ENCODE assay signal across 9 cellular contexts in genomic region chr18:79405781-79406575, GRCh38. TPM values are rescaled to one million over a fixed set of nuclear protein-coding genes. Genes with fewer than 3 reads are reported as not detected.
A peak's percentile ranks its signal among the peaks of the same experiment; 100 is the strongest.
DNase-seq lines count a peak whose midpoint lies in the region; ATAC-seq and TF ChIP-seq lines count a peak whose summit lies in the region.
"Had no signal": no experiment of that assay in that cellular context is flagged by ENCODE, and none has a peak within 500 bp of the region (broad histone marks: within the 10 kb centered on the region; RNA-seq: fewer than 3 reads in every experiment).

No MANE protein-coding gene starts in this region.

- intact Hi-C loops in activated CD4-positive, alpha-beta memory T cell treated with anti-CD3 and anti-CD28 coated beads for 36 hours (cut with micrococcal nuclease): loop anchor here (1.0 to 10.0 kb wide), 5 partner anchors 11 to 559 kb away; partner anchors contain the start of genes ATP9B, CTDP1, HSBP1L1 and NFATC1
- intact Hi-C loops in esophagus muscularis mucosa (cut with DNase I): no loop called here

- ATAC-seq in GM19372 (IDR thresholded peaks at IDR 0.05; ENCODE audit: low read depth, unreplicated experiment): peak; percentile 63
- peak; percentile 58 for ATAC-seq in HG03439 (IDR thresholded peaks at IDR 0.05; ENCODE audit: unreplicated experiment)

- no peaks in the 10 kb centered on the region for H3K27me3 ChIP-seq in esophagus muscularis mucosa
- H3K27me3 ChIP-seq: SJCRH30 had no signal

- peak overlapping the region in 1 of 4 donors; percentile 7 for H3K4me3 ChIP-seq in esophagus muscularis mucosa
- H3K4me3 ChIP-seq: SJCRH30 had no signal

- H3K4me1 Mint-ChIP-seq in activated CD4-positive, alpha-beta memory T cell treated with anti-CD3 and anti-CD28 coated beads for 36 hours (ENCODE audit: low read depth): peaks cover 55% of the 10 kb centered on the region

- peaks cover 43 to 61% (median 59%) of the 10 kb centered on the region in 4 donors for H3K4me1 ChIP-seq in esophagus muscularis mucosa

- no peak for TF ChIP-seq POLR2A in esophagus muscularis mucosa (IDR thresholded peaks at IDR 0.05; ENCODE audit: low read depth)

- WGBS in esophagus muscularis mucosa: 70% methylated on average over 27 of the region's 27 CpGs

- peak; percentile 94 for DNase-seq in activated CD4-positive, alpha-beta memory T cell treated with anti-CD3 and anti-CD28 coated beads for 36 hours
- DNase-seq in esophagus muscularis mucosa (ENCODE audit: extremely low spot score) (no peak), NCI-H1417 treated with DMSO at 0.1 percent for 48 hours (lab: John Stamatoyannopoulos, UW) (no peak), retina (no peak), GOT3 (lab: John Stamatoyannopoulos, UW) (no peak)
- DNase-seq in stimulated activated CD4-positive, alpha-beta T cell treated with anti-CD3 and anti-CD28 coated beads, Interleukin-15, amount 100 ng/mL, for 1 hour (ENCODE audit: low read depth in 1 of 2, low spot score in 1 of 2): peak; percentile 65 to 69

- POLR2A ChIA-PET in activated CD4-positive, alpha-beta memory T cell treated with anti-CD3 and anti-CD28 coated beads for 36 hours (lab: Charles Lee): interaction anchor here (1.1 to 2.6 kb wide), 6 partner anchors 10 to 118 kb away, joined by 3 to 23 read pairs (median 10); partner anchors contain the start of gene NFATC1

- no peak for TF ChIP-seq EP300 in esophagus muscularis mucosa (IDR thresholded peaks at IDR 0.05)

- H3K4me3 Mint-ChIP-seq in activated CD4-positive, alpha-beta memory T cell treated with anti-CD3 and anti-CD28 coated beads for 36 hours: peak overlapping the region; percentile 69

- H3K27ac ChIP-seq in esophagus muscularis mucosa (replicated peaks in 1 of 4): peak overlapping the region; percentile 35 to 91 (median 77)
- H3K27ac ChIP-seq: SJCRH30 had no signal

- H3K36me3 ChIP-seq in esophagus muscularis mucosa: peaks cover 7 to 10% (median 8%) of the 10 kb centered on the region in 4 donors
- H3K36me3 ChIP-seq: SJCRH30 had no signal

- no peaks in the 10 kb centered on the region for H3K27me3 Mint-ChIP-seq in activated CD4-positive, alpha-beta memory T cell treated with anti-CD3 and anti-CD28 coated beads for 36 hours

- H3K27ac Mint-ChIP-seq in activated CD4-positive, alpha-beta memory T cell treated with anti-CD3 and anti-CD28 coated beads for 36 hours: peak overlapping the region; percentile 94

- H3K9me3 ChIP-seq in esophagus muscularis mucosa: no peaks in the 10 kb centered on the region
- H3K9me3 ChIP-seq: SJCRH30 had no signal

- CTCF ChIA-PET in activated CD4-positive, alpha-beta memory T cell treated with anti-CD3 and anti-CD28 coated beads for 36 hours (lab: Charles Lee): interaction anchor here (0.7 to 2.5 kb wide), 11 partner anchors 9 to 125 kb away, joined by 3 to 12 read pairs (median 4); no protein-coding TSS in a partner anchor

- no peaks in the 10 kb centered on the region for H3K9me3 Mint-ChIP-seq in activated CD4-positive, alpha-beta memory T cell treated with anti-CD3 and anti-CD28 coated beads for 36 hours

- peaks cover 59% of the 10 kb centered on the region for H3K36me3 Mint-ChIP-seq in activated CD4-positive, alpha-beta memory T cell treated with anti-CD3 and anti-CD28 coated beads for 36 hours

- no peak for TF ChIP-seq CTCF in esophagus muscularis mucosa (IDR thresholded peaks at IDR 0.05)

RNA-seq across cellular contexts. Expression of gene NFATC1, which starts 10.2 kb away (rescaled TPM):
- total RNA-seq in activated CD4-positive, alpha-beta memory T cell treated with anti-CD3 and anti-CD28 coated beads for 36 hours: 10 to 100 TPM; 83.7 to 85.4 TPM
- total RNA-seq in esophagus muscularis mucosa: 10 to 100 TPM; 15.0 to 22.0 (median 17.8) TPM

Comparison
In these comparisons a context has a peak if more than half of its experiments do, and no peak if none do; other contexts are left out.
1. DNase-seq: peak in activated CD4-positive, alpha-beta memory T cell treated with anti-CD3 and anti-CD28 coated beads for 36 hours (single experiment) and stimulated activated CD4-positive, alpha-beta T cell treated with anti-CD3 and anti-CD28 coated beads, Interleukin-15, amount 100 ng/mL, for 1 hour (2 of 2); none in esophagus muscularis mucosa (single experiment), NCI-H1417 treated with DMSO at 0.1 percent for 48 hours (single experiment), retina (single experiment) and GOT3 (single experiment).